16 cellular contexts compared by ENCODE assay signal in genomic region chr5:153429734-153430133, GRCh38.
DNase-seq lines count a peak whose midpoint lies in the region; ATAC-seq and TF ChIP-seq lines count a peak whose summit lies in the region.
"Had no signal": no experiment of that assay in that cellular context is flagged by ENCODE, and none has a peak within 500 bp of the region (broad histone marks: within the 10 kb centered on the region; RNA-seq: fewer than 3 reads in every experiment).

No MANE protein-coding gene starts in this region.

- H3K4me1 ChIP-seq in prostate gland (replicated peaks), result no peaks in the 10 kb centered on the region
- H3K4me1 ChIP-seq: left lung had no signal

- intact Hi-C loops in prostate gland (cut with DNase I), result no loop called here

- ATAC-seq in GM18502 (IDR thresholded peaks at IDR 0.05; ENCODE audit: poor library complexity, unreplicated experiment) (peak; percentile 78), GM19455 (IDR thresholded peaks at IDR 0.05; ENCODE audit: unreplicated experiment) (peak; percentile 72), HG02678 (IDR thresholded peaks at IDR 0.05; ENCODE audit: unreplicated experiment) (peak; percentile 87), HG03442 (IDR thresholded peaks at IDR 0.05; ENCODE audit: unreplicated experiment) (peak; percentile 83)
- ATAC-seq: left lung; right cardiac atrium; Right ventricle myocardium inferior; stimulated activated memory B cell treated with anti-CD40 and anti-IgM and Interleukin-4, amounts not matched to agents 10 μg/mL and 1 μg/mL and 100 μg/mL, for 72 hours had no signal

- no peak for TF ChIP-seq POLR2A in prostate gland (IDR thresholded peaks at IDR 0.05)

- H3K27me3 ChIP-seq in prostate gland (replicated peaks; ENCODE audit: insufficient read depth), result no peaks in the 10 kb centered on the region
- H3K27me3 ChIP-seq: left lung had no signal

- 91% methylated on average over 1 of the region's 1 CpG for WGBS in prostate gland

- no peak overlapping the region for H3K27ac ChIP-seq in prostate gland
- H3K27ac ChIP-seq: left lung had no signal

- DNase-seq in ecto neural progenitor cell (ENCODE audit: low spot score), result no peak
- DNase-seq in prostate gland (ENCODE audit: low spot score), result no peak
- DNase-seq in NCI-H2171 (lab: John Stamatoyannopoulos, UW), result no peak
- DNase-seq in GM10248 (ENCODE audit: extremely low spot score), result no peak
- DNase-seq: activated CD4-positive, alpha-beta T cell treated with anti-CD3 and anti-CD28 coated beads, Interleukin-2, amount 10 ng/mL, durations not matched to agents 24 days and 14 days; aorta; left lung; NCI-H2029 treated with DMSO at 0.1 percent for 48 hours; right cardiac atrium; stimulated activated CD4-positive, alpha-beta T cell treated with anti-CD3 and anti-CD28 coated beads, Interleukin-4, amount 100 ng/mL, for 24 hours had no signal

- TF ChIP-seq CTCF in prostate gland (IDR thresholded peaks at IDR 0.05) (no peak), GM10248 (IDR thresholded peaks at IDR 0.05; ENCODE audit: control extremely low read depth, extremely low read depth, low read depth, missing control alignments) (no peak)

- no peaks in the 10 kb centered on the region for H3K36me3 ChIP-seq in prostate gland
- H3K36me3 ChIP-seq: left lung had no signal

- POLR2A ChIA-PET in GM10248 (lab: Yijun Ruan, JAX), result no interaction called here

- CTCF ChIA-PET in GM10248 (lab: Yijun Ruan, JAX), result no interaction called here

- H3K4me3 ChIP-seq in prostate gland, result no peak overlapping the region
- H3K4me3 ChIP-seq: left lung had no signal

- no peaks in the 10 kb centered on the region for H3K9me3 ChIP-seq in prostate gland
